8 cellular contexts compared by ENCODE assay signal in genomic region chr9:126705767-126706697, GRCh38.
A peak's percentile ranks its signal among the peaks of the same experiment; 100 is the strongest.
DNase-seq lines count a peak whose midpoint lies in the region; ATAC-seq, FAIRE-seq and TF ChIP-seq lines count a peak whose summit lies in the region.

No MANE protein-coding gene starts in this region.

- FAIRE-seq in RCC 7860 (lab: Jason Lieb, UNC), result no peak

- in situ Hi-C loops in astrocyte of the cerebellum (cut with HindIII; ENCODE audit: low sequenced_read_pairs), result no loop called here

- no peak overlapping the region for H3K4me3 ChIP-seq in HL-60 (replicated peaks; ENCODE audit: insufficient read depth, low read length)
- no peak overlapping the region for H3K4me3 ChIP-seq in astrocyte of the cerebellum (ENCODE audit: low read depth, low read length)
- no peak overlapping the region for H3K4me3 ChIP-seq in kidney epithelial cell (ENCODE audit: low read depth, low read length)

- peaks cover 14% of the 10 kb centered on the region for H3K27me3 ChIP-seq in CD4-positive, alpha-beta T cell (ENCODE audit: control insufficient read depth, insufficient read depth, low read length)
- no peaks in the 10 kb centered on the region for H3K27me3 ChIP-seq in HL-60 (ENCODE audit: insufficient read depth, poor library complexity, severe bottlenecking)
- peaks cover 24% of the 10 kb centered on the region for H3K27me3 ChIP-seq in kidney epithelial cell (ENCODE audit: control insufficient read depth, insufficient read depth, low read length)

- intact Hi-C loops in CD4-positive, alpha-beta T cell (cut with DNase I, micrococcal nuclease), result loop anchor here (1.0 to 2.0 kb wide), 2 partner anchors 17 to 75 kb away; no protein-coding TSS in a partner anchor

- H3K9me3 Mint-ChIP-seq in CD4-positive, alpha-beta T cell, result no peaks in the 10 kb centered on the region

- peaks cover 21% of the 10 kb centered on the region for H3K4me1 Mint-ChIP-seq in CD4-positive, alpha-beta T cell (ENCODE audit: low read depth)

- no peaks in the 10 kb centered on the region for H3K9me3 ChIP-seq in CD4-positive, alpha-beta T cell (ENCODE audit: control insufficient read depth, low read length)

- H3K36me3 Mint-ChIP-seq in CD4-positive, alpha-beta T cell (ENCODE audit: low read depth), result no peaks in the 10 kb centered on the region

- peak; percentile 58 to 79 (median 69) for DNase-seq in CD4-positive, alpha-beta T cell
- peak; percentile 20 to 67 for DNase-seq in HL-60 (ENCODE audit: low read depth in 1 of 2, low spot score in 1 of 2)
- DNase-seq in T-helper 9 cell, result peak; percentile 71
- DNase-seq in astrocyte of the cerebellum (ENCODE audit: low read depth), result no peak
- no peak for DNase-seq in kidney epithelial cell (ENCODE audit: low read depth)
- DNase-seq in stimulated activated CD4-positive, alpha-beta T cell treated with anti-CD3 and anti-CD28 coated beads, Interleukin-4, amount 100 ng/mL, for 48 hours (ENCODE audit: low read depth in 2 of 2), result peak; percentile 69 to 75
- no peak for DNase-seq in RCC 7860 (ENCODE audit: low spot score)
- no peak for DNase-seq in hippocampal formation (lab: John Stamatoyannopoulos, UW)

- POLR2A ChIA-PET in CD4-positive, alpha-beta T cell (lab: Charles Lee), result interaction anchor here (0.7 to 3.0 kb wide), 7 partner anchors 14 to 77 kb away, joined by 3 to 32 read pairs (median 4); no protein-coding TSS in a partner anchor

- peak overlapping the region; percentile 5 for H3K4me3 Mint-ChIP-seq in CD4-positive, alpha-beta T cell

- CTCF ChIA-PET in CD4-positive, alpha-beta T cell (lab: Charles Lee), result interaction anchor here (0.5 to 7.0 kb wide), 21 partner anchors 9 to 1547 kb away, joined by 3 to 157 read pairs (median 5); partner anchors contain the start of gene ZBTB43

- peak; percentile 66 for TF ChIP-seq CTCF in CD4-positive, alpha-beta T cell (IDR thresholded peaks at IDR 0.05)
- peak; percentile 68 for TF ChIP-seq CTCF in HL-60 (IDR thresholded peaks at IDR 0.05; ENCODE audit: insufficient read depth, low read length)
- peak; percentile 62 for TF ChIP-seq CTCF in astrocyte of the cerebellum (IDR thresholded peaks at IDR 0.05; ENCODE audit: low read depth, low read length, missing control alignments)
- peak; percentile 71 for TF ChIP-seq CTCF in kidney epithelial cell (IDR thresholded peaks at IDR 0.05; ENCODE audit: insufficient read depth, low read length, poor library complexity, severe bottlenecking)

- no peaks in the 10 kb centered on the region for H3K36me3 ChIP-seq in kidney epithelial cell (ENCODE audit: control insufficient read depth, insufficient read depth, low read length)

- peaks cover 28% of the 10 kb centered on the region for H3K27me3 Mint-ChIP-seq in CD4-positive, alpha-beta T cell

- no peak overlapping the region for H3K27ac ChIP-seq in CD4-positive, alpha-beta T cell (ENCODE audit: low read depth, low read length)
- H3K27ac ChIP-seq in HL-60 (replicated peaks), result no peak overlapping the region

- peak; percentile 61 for ATAC-seq in CD4-positive, alpha-beta T cell (ENCODE audit: poor library complexity)

- no peak overlapping the region for H3K27ac Mint-ChIP-seq in CD4-positive, alpha-beta T cell

Comparison
In these comparisons a context has a peak if more than half of its experiments do, and no peak if none do; other contexts are left out.
1. DNase-seq: peak in CD4-positive, alpha-beta T cell (10 of 10), HL-60 (2 of 2), T-helper 9 cell (single experiment) and stimulated activated CD4-positive, alpha-beta T cell treated with anti-CD3 and anti-CD28 coated beads, Interleukin-4, amount 100 ng/mL, for 48 hours (2 of 2); none in astrocyte of the cerebellum (single experiment), kidney epithelial cell (single experiment), RCC 7860 (single experiment) and hippocampal formation (0 of 2).
2. Peak in every context shown above with its lines, with median percentiles within 50 percentile points of each other: CTCF ChIP-seq.